In the genomic region with DNA sequence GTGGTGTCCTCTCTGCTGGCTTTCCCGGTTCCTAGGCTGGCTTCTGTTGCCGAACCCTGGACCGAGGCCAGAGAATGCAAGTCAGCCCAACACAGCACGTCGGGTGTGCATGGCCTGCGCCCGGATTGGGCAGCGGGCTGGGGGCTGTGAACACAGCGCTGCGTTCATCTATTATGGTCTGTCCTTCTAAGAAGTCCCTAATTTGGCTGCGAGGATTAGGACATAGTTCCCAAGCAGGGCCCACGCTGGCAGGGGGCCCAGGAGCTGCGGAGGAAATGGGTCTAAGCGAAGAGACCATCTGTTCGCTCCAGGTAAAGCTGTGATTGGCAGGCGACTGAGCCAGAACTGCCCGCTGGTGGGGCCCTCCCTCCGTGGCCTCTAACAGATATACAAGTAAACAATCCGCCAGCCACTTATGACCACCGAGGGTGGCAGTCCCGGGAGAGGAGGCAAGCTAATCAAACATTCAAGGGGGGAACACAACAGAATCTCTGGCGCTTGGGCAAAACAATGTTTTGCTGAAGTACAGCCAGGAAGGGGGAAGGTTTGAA, we compare ENCODE assay signal across 9 cellular contexts. TPM values are rescaled to one million over a fixed set of nuclear protein-coding genes. Genes with fewer than 3 reads are reported as not detected.
A peak's percentile ranks its signal among the peaks of the same experiment; 100 is the strongest.
DNase-seq lines count a peak whose midpoint lies in the region; ATAC-seq and TF ChIP-seq lines count a peak whose summit lies in the region.
"Had no signal": no experiment of that assay in that cellular context is flagged by ENCODE, and none has a peak within 500 bp of the region (broad histone marks: within the 10 kb centered on the region; RNA-seq: fewer than 3 reads in every experiment).

No MANE protein-coding gene starts in this region.

- H3K27me3 Mint-ChIP-seq in endodermal cell (ENCODE audit: insufficient read depth) (peaks cover 3% of the 10 kb centered on the region), HFFc6 (ENCODE audit: insufficient read depth) (peaks cover 9% of the 10 kb centered on the region)

- H3K9ac ChIP-seq in endodermal cell (ENCODE audit: extremely low read depth, low read length, poor library complexity, severe bottlenecking), result no peak overlapping the region

- peaks cover 22% of the 10 kb centered on the region for H3K4me1 Mint-ChIP-seq in endodermal cell
- peaks cover 22% of the 10 kb centered on the region; the same call in 1 of the 2 replicates for H3K4me1 Mint-ChIP-seq in HFFc6 (ENCODE audit: low read depth)

- H3K27ac ChIP-seq in endodermal cell (ENCODE audit: low read depth, low read length) (peak overlapping the region; percentile 61), vagina (peak overlapping the region; percentile 69)

- CTCF ChIA-PET in HEK293T (lab: Yijun Ruan, JAX), result interaction anchor here (0.7 to 1.0 kb wide), 2 partner anchors 52 to 54 kb away, joined by 3 to 4 read pairs; no protein-coding TSS in a partner anchor

- TF ChIP-seq CTCF in endodermal cell (conservative IDR thresholded peaks at IDR 0.05) (no peak), vagina (IDR thresholded peaks at IDR 0.05) (no peak), HFFc6 (IDR thresholded peaks at IDR 0.05) (no peak)

- H3K27me3 ChIP-seq in endodermal cell (ENCODE audit: control insufficient read depth, insufficient read depth, low read length, poor library complexity, severe bottlenecking), result no peaks in the 10 kb centered on the region
- no peaks in the 10 kb centered on the region for H3K27me3 ChIP-seq in vagina

- intact Hi-C loops in vagina (cut with DNase I), result no loop called here

- H3K9me3 ChIP-seq in endodermal cell (ENCODE audit: control insufficient read depth, low read length) (no peaks in the 10 kb centered on the region), vagina (no peaks in the 10 kb centered on the region)

- peaks cover 6% of the 10 kb centered on the region for H3K4me1 ChIP-seq in endodermal cell (ENCODE audit: control insufficient read depth, insufficient read depth, low read length)
- H3K4me1 ChIP-seq in vagina, result peaks cover 28% of the 10 kb centered on the region

- DNase-seq in HEK293T (ENCODE audit: extremely low spot score) (peak; percentile 45), NCI-H748 (lab: John Stamatoyannopoulos, UW; ENCODE audit: unreplicated experiment) (peak; percentile 98), endodermal cell (peak; percentile 92), mucosa of gallbladder (ENCODE audit: low spot score) (peak; percentile 62), vagina (ENCODE audit: extremely low spot score in 2 of 2) (no peak), germinal center (ENCODE audit: low spot score) (no peak), HFFc6 (no peak)

- H3K4me3 Mint-ChIP-seq in endodermal cell (peak overlapping the region; percentile 45), HFFc6 (no peak overlapping the region)

- TF ChIP-seq POLR2A in vagina (IDR thresholded peaks at IDR 0.05), result no peak

- H3K27ac Mint-ChIP-seq in endodermal cell (peak overlapping the region; percentile 97), HFFc6 (no peak overlapping the region)

- H3K36me3 Mint-ChIP-seq in endodermal cell (ENCODE audit: low read depth) (no peaks in the 10 kb centered on the region), HFFc6 (ENCODE audit: low read depth) (no peaks in the 10 kb centered on the region)

- H3K4me3 ChIP-seq in endodermal cell (ENCODE audit: low read length) (no peak overlapping the region), vagina (peak overlapping the region; percentile 27 to 30)

- WGBS in endodermal cell (ENCODE audit: insufficient coverage in 1 of 2, insufficient read length in 1 of 2), 2 experiments, result 66 to 73% methylated on average over 19 to 22 of the region's 22 CpGs

- H3K9me3 Mint-ChIP-seq in endodermal cell (no peaks in the 10 kb centered on the region), HFFc6 (no peaks in the 10 kb centered on the region)

- POLR2A ChIA-PET in HEK293T (lab: Yijun Ruan, JAX), result interaction anchor here (0.6 to 2.1 kb wide), 10 partner anchors 15 to 190 kb away, joined by 3 to 12 read pairs (median 4); partner anchors contain the start of genes CALR, DNASE2, FARSA and GCDH

- H3K36me3 ChIP-seq in endodermal cell (ENCODE audit: control insufficient read depth, insufficient read depth, low read length) (no peaks in the 10 kb centered on the region), vagina (no peaks in the 10 kb centered on the region)

- ATAC-seq in GM18868 (IDR thresholded peaks at IDR 0.05; ENCODE audit: unreplicated experiment), result no peak

TF ChIP-seq in HEK293T, 16 proteins besides CTCF, POLR2A, EP300 and RAD21:
- TF ChIP-seq, protein P1, sequence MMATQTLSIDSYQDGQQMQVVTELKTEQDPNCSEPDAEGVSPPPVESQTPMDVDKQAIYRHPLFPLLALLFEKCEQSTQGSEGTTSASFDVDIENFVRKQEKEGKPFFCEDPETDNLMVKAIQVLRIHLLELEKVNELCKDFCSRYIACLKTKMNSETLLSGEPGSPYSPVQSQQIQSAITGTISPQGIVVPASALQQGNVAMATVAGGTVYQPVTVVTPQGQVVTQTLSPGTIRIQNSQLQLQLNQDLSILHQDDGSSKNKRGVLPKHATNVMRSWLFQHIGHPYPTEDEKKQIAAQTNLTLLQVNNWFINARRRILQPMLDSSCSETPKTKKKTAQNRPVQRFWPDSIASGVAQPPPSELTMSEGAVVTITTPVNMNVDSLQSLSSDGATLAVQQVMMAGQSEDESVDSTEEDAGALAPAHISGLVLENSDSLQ (IDR thresholded peaks at IDR 0.05), result peak; percentile 96
- no peak for TF ChIP-seq FOXA1 (IDR thresholded peaks at IDR 0.05)
TF ChIP-seq in HEK293T: peak in this region for 1.

RNA-seq across cellular contexts. Expression of gene SYCE2, which starts 6.0 kb away (rescaled TPM):
- total RNA-seq in endodermal cell (1 to 10 TPM; 2.4 to 3.9 TPM), mucosa of gallbladder (not detected), vagina (not detected)
- polyA plus RNA-seq in endodermal cell (2013, experiment 1 of 2), result 3.6 TPM
- 4.3 TPM for polyA plus RNA-seq in endodermal cell (2013, experiment 2 of 2)
- 1 to 10 TPM in 3 of 6 experiments, under 1 TPM in 3; 0.28 to 1.7 (median 0.91) TPM for total RNA-seq in HFFc6 (2021; fragmentation: NEBNext Ultra II Directional; extraction: Animal tissue kit (Norgen Biotek cat#: 25700))

RNA-seq across cellular contexts. Expression of gene FARSA, which starts 20.4 kb away (rescaled TPM):
- total RNA-seq in endodermal cell (10 to 100 TPM; 65.1 to 70.8 TPM), mucosa of gallbladder (54.0 TPM), vagina (44.2 TPM)
- 43.7 TPM for polyA plus RNA-seq in endodermal cell (2013, experiment 1 of 2)
- polyA plus RNA-seq in endodermal cell (2013, experiment 2 of 2), result 40.0 TPM
- total RNA-seq in HFFc6 (2021; fragmentation: NEBNext Ultra II Directional; extraction: Animal tissue kit (Norgen Biotek cat#: 25700)), result 100 to 1,000 TPM in 1 of 6 experiments, 10 to 100 TPM in 5; 87.8 to 101 (median 90.4) TPM

RNA-seq across cellular contexts. Expression of gene GCDH, which starts 22.1 kb away (rescaled TPM):
- 10 to 100 TPM; 58.1 to 62.9 TPM for total RNA-seq in endodermal cell
- 30.6 TPM for polyA plus RNA-seq in endodermal cell (2013, experiment 1 of 2)
- polyA plus RNA-seq in endodermal cell (2013, experiment 2 of 2), result 25.9 TPM
- total RNA-seq in mucosa of gallbladder, result 33.7 TPM
- 23.6 TPM for total RNA-seq in vagina
- total RNA-seq in HFFc6 (2021; fragmentation: NEBNext Ultra II Directional; extraction: Animal tissue kit (Norgen Biotek cat#: 25700)), result 10 to 100 TPM; 20.6 to 24.6 (median 21.1) TPM

RNA-seq across cellular contexts. Expression of gene CALR, which starts 25.3 kb away (rescaled TPM):
- 1,000 to 10,000 TPM in 1 of 2 donors, 100 to 1,000 TPM in 1; 873 to 1,303 TPM for total RNA-seq in endodermal cell
- polyA plus RNA-seq in endodermal cell (2013, experiment 1 of 2), result 723 TPM
- polyA plus RNA-seq in endodermal cell (2013, experiment 2 of 2), result 735 TPM
- 1,099 TPM for total RNA-seq in mucosa of gallbladder
- total RNA-seq in vagina, result 303 TPM
- 1,000 to 10,000 TPM; 1,716 to 2,461 (median 2,371) TPM for total RNA-seq in HFFc6 (2021; fragmentation: NEBNext Ultra II Directional; extraction: Animal tissue kit (Norgen Biotek cat#: 25700))

RNA-seq across cellular contexts. Expression of gene KLF1, which starts 26.1 kb away (rescaled TPM):
- 1 to 10 TPM in 1 of 2 donors, under 1 TPM in 1; 0.91 to 1.0 TPM for total RNA-seq in endodermal cell
- polyA plus RNA-seq in endodermal cell (2013, experiment 1 of 2), result 0.14 TPM
- not detected for polyA plus RNA-seq in endodermal cell (2013, experiment 2 of 2)
- total RNA-seq in mucosa of gallbladder, result not detected
- total RNA-seq in vagina, result not detected
- not detected for total RNA-seq in HFFc6 (2021; fragmentation: NEBNext Ultra II Directional; extraction: Animal tissue kit (Norgen Biotek cat#: 25700))
- total RNA-seq: LHCN-M2 had no signal

Comparison
In these comparisons a context has a peak if more than half of its experiments do, and no peak if none do; other contexts are left out.
1. DNase-seq: peak in HEK293T (single experiment), NCI-H748 (single experiment), endodermal cell (single experiment) and mucosa of gallbladder (single experiment); none in vagina (0 of 2), germinal center (single experiment) and HFFc6 (single experiment).